Comparison of ENCODE assay signal across 8 cellular contexts in the genomic region with DNA sequence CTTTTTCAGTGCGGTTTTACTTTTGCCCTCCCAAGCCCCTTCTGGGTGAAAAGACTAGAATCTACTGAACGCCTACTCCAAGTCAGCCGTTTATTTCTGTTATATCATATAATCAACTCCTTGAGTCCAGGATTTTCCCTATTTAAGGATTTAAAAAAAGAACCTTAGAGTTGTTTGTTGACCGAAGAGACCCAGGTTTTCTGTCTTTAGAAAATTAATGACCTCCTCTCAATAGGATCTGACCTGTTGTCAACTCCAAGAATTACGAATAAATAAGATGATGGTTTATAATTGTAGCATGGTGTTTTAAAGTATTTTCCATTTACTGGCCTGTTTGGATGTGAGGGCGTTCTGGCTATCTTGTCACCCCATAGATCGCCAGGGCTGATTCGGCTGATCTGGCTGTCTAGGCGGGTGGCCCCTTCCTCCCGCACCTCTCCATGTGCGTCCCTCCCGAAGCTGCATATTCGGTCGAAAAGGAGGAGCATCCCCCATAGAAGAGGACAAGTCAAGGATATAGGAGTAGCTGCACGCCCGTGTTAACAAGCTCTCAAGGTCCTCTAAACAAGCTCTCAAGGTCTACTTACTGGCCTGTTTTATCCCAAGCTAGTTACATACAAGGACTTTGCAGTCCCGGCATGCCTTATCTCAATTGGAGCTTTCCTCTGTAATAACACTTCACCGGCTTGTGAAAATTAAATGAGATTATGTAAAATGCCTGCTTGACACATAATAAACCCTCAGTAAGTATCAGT. TPM values are rescaled to one million over a fixed set of nuclear protein-coding genes. Genes with fewer than 3 reads are reported as not detected.
DNase-seq lines count a peak whose midpoint lies in the region; ATAC-seq and TF ChIP-seq lines count a peak whose summit lies in the region.

No MANE protein-coding gene starts in this region.

- CTCF ChIA-PET in activated CD4-positive, alpha-beta memory T cell treated with anti-CD3 and anti-CD28 coated beads for 36 hours (lab: Charles Lee) = interaction anchor here (0.6 to 3.7 kb wide), 3 partner anchors 24 to 203 kb away, joined by 4 to 18 read pairs (median 4); no protein-coding TSS in a partner anchor

- POLR2A ChIA-PET in activated CD4-positive, alpha-beta memory T cell treated with anti-CD3 and anti-CD28 coated beads for 36 hours (lab: Charles Lee) = interaction anchor here (0.6 to 2.4 kb wide), 5 partner anchors 60 to 329 kb away, joined by 3 to 16 read pairs (median 3); partner anchors contain the start of genes UBAP1 and UBE2R2

- H3K4me1 ChIP-seq in right cardiac atrium (ENCODE audit: control insufficient read depth, insufficient read depth, low read length) (peaks cover 10% of the 10 kb centered on the region), spleen (peaks cover 17 to 48% (median 31%) of the 10 kb centered on the region in 6 donors)

- WGBS in right cardiac atrium = 30% methylated on average over 18 of the region's 18 CpGs
- 53 to 67% (median 58%) methylated on average over 18 of the region's 18 CpGs for WGBS in spleen, 5 donors

- no peaks in the 10 kb centered on the region for H3K27me3 Mint-ChIP-seq in activated T-cell treated with anti-CD3 and anti-CD28 coated beads, Interleukin-2, amount 50 U/mL, for 4 hours (ENCODE audit: low read depth)
- H3K27me3 Mint-ChIP-seq in activated CD4-positive, alpha-beta memory T cell treated with anti-CD3 and anti-CD28 coated beads for 36 hours = no peaks in the 10 kb centered on the region

- no peaks in the 10 kb centered on the region for H3K9me3 Mint-ChIP-seq in activated T-cell treated with anti-CD3 and anti-CD28 coated beads, Interleukin-2, amount 50 U/mL, for 4 hours
- no peaks in the 10 kb centered on the region for H3K9me3 Mint-ChIP-seq in activated CD4-positive, alpha-beta memory T cell treated with anti-CD3 and anti-CD28 coated beads for 36 hours

- intact Hi-C loops in activated CD4-positive, alpha-beta memory T cell treated with anti-CD3 and anti-CD28 coated beads for 36 hours (cut with micrococcal nuclease) = loop anchor here (1.0 to 5.0 kb wide), 8 partner anchors 63 to 578 kb away; partner anchors contain the start of genes DCAF12, DNAI1, FAM219A and KIF24
- intact Hi-C loops in right cardiac atrium (cut with DNase I) (no loop called here), spleen (cut with DNase I; ENCODE audit: low total_unique reads) (no loop called here)

- H3K9me3 ChIP-seq in right cardiac atrium (ENCODE audit: control insufficient read depth, low read length) (no peaks in the 10 kb centered on the region), spleen (no peaks in the 10 kb centered on the region)

- no peak for ATAC-seq in activated T-cell treated with anti-CD3 and anti-CD28 coated beads, Interleukin-2, amount 50 U/mL, for 4 hours
- ATAC-seq in right cardiac atrium (no peak), HG02798 (IDR thresholded peaks at IDR 0.05; ENCODE audit: poor library complexity, unreplicated experiment) (no peak)

- H3K27ac ChIP-seq in right cardiac atrium (ENCODE audit: low read length) = no peak overlapping the region
- H3K27ac ChIP-seq in spleen = peak overlapping the region; percentile 88 to 99 (median 96)

- no peak for TF ChIP-seq CTCF in spleen (IDR thresholded peaks at IDR 0.05 in 8 of 11, conservative IDR thresholded peaks at IDR 0.05 in 3 of 11)

- H3K4me1 Mint-ChIP-seq in activated T-cell treated with anti-CD3 and anti-CD28 coated beads, Interleukin-2, amount 50 U/mL, for 4 hours (ENCODE audit: low read depth) = peaks cover 30% of the 10 kb centered on the region
- peaks cover 32% of the 10 kb centered on the region for H3K4me1 Mint-ChIP-seq in activated CD4-positive, alpha-beta memory T cell treated with anti-CD3 and anti-CD28 coated beads for 36 hours (ENCODE audit: low read depth)

- peaks cover 3% of the 10 kb centered on the region for H3K36me3 Mint-ChIP-seq in activated T-cell treated with anti-CD3 and anti-CD28 coated beads, Interleukin-2, amount 50 U/mL, for 4 hours (ENCODE audit: insufficient read depth)
- peaks cover 2% of the 10 kb centered on the region for H3K36me3 Mint-ChIP-seq in activated CD4-positive, alpha-beta memory T cell treated with anti-CD3 and anti-CD28 coated beads for 36 hours

- no peak for DNase-seq in activated T-cell treated with anti-CD3 and anti-CD28 coated beads, Interleukin-2, amount 50 U/mL, for 4 hours
- no peak for DNase-seq in activated T-cell treated with anti-CD3 and anti-CD28 coated beads, Interleukin-2, amount 50 U/mL, for 1 hour
- no peak for DNase-seq in activated CD4-positive, alpha-beta memory T cell treated with anti-CD3 and anti-CD28 coated beads for 36 hours
- no peak for DNase-seq in right cardiac atrium
- peak; percentile 80 for DNase-seq in spleen
- no peak for DNase-seq in NCI-H774 (lab: John Stamatoyannopoulos, UW)
- DNase-seq in kidney tubule cell (ENCODE audit: low spot score) = no peak

- no peak for TF ChIP-seq POLR2A in spleen (IDR thresholded peaks at IDR 0.05)

- H3K4me3 ChIP-seq in right cardiac atrium (ENCODE audit: low read length) (peak overlapping the region; percentile 86), spleen (peak overlapping the region; percentile 67 to 98 (median 89))

- peak overlapping the region; percentile 96 for H3K4me3 Mint-ChIP-seq in activated T-cell treated with anti-CD3 and anti-CD28 coated beads, Interleukin-2, amount 50 U/mL, for 4 hours
- peak overlapping the region; percentile 89 for H3K4me3 Mint-ChIP-seq in activated CD4-positive, alpha-beta memory T cell treated with anti-CD3 and anti-CD28 coated beads for 36 hours

- no peaks in the 10 kb centered on the region for H3K27me3 ChIP-seq in right cardiac atrium (ENCODE audit: control insufficient read depth, insufficient read depth)
- no peaks in the 10 kb centered on the region for H3K27me3 ChIP-seq in spleen (replicated peaks in 1 of 7)

- peak overlapping the region; percentile 99 for H3K27ac Mint-ChIP-seq in activated CD4-positive, alpha-beta memory T cell treated with anti-CD3 and anti-CD28 coated beads for 36 hours

- no peaks in the 10 kb centered on the region for H3K36me3 ChIP-seq in spleen

RNA-seq across cellular contexts. Expression of gene UBAP2, which starts 1.1 kb away (rescaled TPM):
- total RNA-seq in activated T-cell treated with anti-CD3 and anti-CD28 coated beads, Interleukin-2, amount 50 U/mL, for 4 hours = 10 to 100 TPM; 47.9 to 59.4 (median 52.3) TPM
- total RNA-seq in activated CD4-positive, alpha-beta memory T cell treated with anti-CD3 and anti-CD28 coated beads for 36 hours = 10 to 100 TPM; 35.0 to 38.0 TPM
- total RNA-seq in right cardiac atrium (10 to 100 TPM; 22.2 to 27.7 (median 26.6) TPM), spleen (10 to 100 TPM; 20.2 to 30.8 (median 24.7) TPM)
- polyA plus RNA-seq in right cardiac atrium (10.2 TPM), spleen (1 to 10 TPM; 7.0 to 8.8 (median 7.3) TPM)
